30 cellular contexts compared by ENCODE assay signal in genomic region chrX:82320554-82320953, GRCh38.
"Had no signal": no experiment of that assay in that cellular context is flagged by ENCODE, and none has a peak within 500 bp of the region (broad histone marks: within the 10 kb centered on the region; RNA-seq: fewer than 3 reads in every experiment).

No MANE protein-coding gene starts in this region.

- H3K27ac Mint-ChIP-seq: activated naive CD8-positive, alpha-beta T cell; activated T-cell treated with anti-CD3 and anti-CD28 coated beads, Interleukin-2, amount 50 U/mL, for 24 hours; activated T-helper 17 cell treated with anti-CD3 and anti-CD28 coated beads, Interleukin-2, amount 50 U/mL, for 72 hours; effector memory CD8-positive, alpha-beta T cell; natural killer cell; type B pancreatic cell; WTC11 had no signal

- H3K9me3 ChIP-seq: adrenal gland, ascending aorta, esophagus muscularis mucosa, gastroesophageal sphincter, heart left ventricle, spleen, thoracic aorta, vagina had no signal

- DNase-seq: activated CD4-positive, alpha-beta T cell treated with anti-CD3 and anti-CD28 coated beads, Interleukin-2, amount 50 U/mL, for 4 hours; activated CD8-positive, alpha-beta memory T cell treated with anti-CD3 and anti-CD28 coated beads for 24 hours; activated CD8-positive, alpha-beta memory T cell treated with anti-CD3 and anti-CD28 coated beads, Interleukin-2, amount 50 U/mL, for 4 hours; activated naive CD4-positive, alpha-beta T cell; activated T-cell treated with anti-CD3 and anti-CD28 coated beads, Interleukin-2, amount 50 U/mL, for 24 hours; adrenal gland; central memory CD4-positive, alpha-beta T cell; effector memory CD8-positive, alpha-beta T cell; heart left ventricle; left ventricle myocardium superior; mammary epithelial cell; midbrain; natural killer cell; nucleus accumbens; spleen; stimulated activated CD4-positive, alpha-beta T cell treated with anti-CD3 and anti-CD28 coated beads, Interleukin-4, amount 100 ng/mL, for 1 hour; stimulated activated naive CD4-positive, alpha-beta T cell; T-helper 9 cell had no signal

- H3K36me3 Mint-ChIP-seq: activated naive CD8-positive, alpha-beta T cell; natural killer cell; type B pancreatic cell; WTC11 had no signal

- H3K36me3 ChIP-seq: adrenal gland, ascending aorta, esophagus muscularis mucosa, gastroesophageal sphincter, heart left ventricle, spleen, thoracic aorta, vagina had no signal

- H3K27me3 Mint-ChIP-seq: activated naive CD8-positive, alpha-beta T cell; activated T-helper 17 cell treated with anti-CD3 and anti-CD28 coated beads, Interleukin-2, amount 50 U/mL, for 72 hours; effector memory CD8-positive, alpha-beta T cell; type B pancreatic cell had no signal

- FAIRE-seq: endothelial cell of umbilical vein, keratinocyte had no signal

- H3K79me2 ChIP-seq: parathyroid adenoma had no signal

- H3K9me3 Mint-ChIP-seq: activated T-cell treated with anti-CD3 and anti-CD28 coated beads, Interleukin-2, amount 50 U/mL, for 24 hours; activated T-helper 17 cell treated with anti-CD3 and anti-CD28 coated beads, Interleukin-2, amount 50 U/mL, for 72 hours; effector memory CD8-positive, alpha-beta T cell; type B pancreatic cell; WTC11 had no signal

- H3K4me3 Mint-ChIP-seq: activated naive CD8-positive, alpha-beta T cell; activated T-cell treated with anti-CD3 and anti-CD28 coated beads, Interleukin-2, amount 50 U/mL, for 24 hours; activated T-helper 17 cell treated with anti-CD3 and anti-CD28 coated beads, Interleukin-2, amount 50 U/mL, for 72 hours; effector memory CD8-positive, alpha-beta T cell; natural killer cell; type B pancreatic cell; WTC11 had no signal

- ATAC-seq: activated T-helper 17 cell treated with anti-CD3 and anti-CD28 coated beads, Interleukin-2, amount 50 U/mL, for 72 hours; effector memory CD8-positive, alpha-beta T cell; gastroesophageal sphincter; heart left ventricle; left ventricle myocardium superior; natural killer cell; WTC11 had no signal

- H3K27ac ChIP-seq: adrenal gland, ascending aorta, esophagus muscularis mucosa, gastroesophageal sphincter, heart left ventricle, parathyroid adenoma, spleen, thoracic aorta, vagina had no signal

- H2AFZ ChIP-seq: parathyroid adenoma had no signal

- H3K9ac ChIP-seq: parathyroid adenoma had no signal

- H3K27me3 ChIP-seq: ascending aorta, esophagus muscularis mucosa, gastroesophageal sphincter, heart left ventricle, spleen, vagina had no signal

- H3K4me3 ChIP-seq: adrenal gland, ascending aorta, esophagus muscularis mucosa, gastroesophageal sphincter, heart left ventricle, spleen, thoracic aorta, vagina had no signal

- H3K4me1 Mint-ChIP-seq: activated T-helper 17 cell treated with anti-CD3 and anti-CD28 coated beads, Interleukin-2, amount 50 U/mL, for 72 hours; natural killer cell had no signal

- H3K4me1 ChIP-seq: adrenal gland, ascending aorta, esophagus muscularis mucosa, gastroesophageal sphincter, heart left ventricle, parathyroid adenoma, spleen, vagina had no signal
